In the genomic region with DNA sequence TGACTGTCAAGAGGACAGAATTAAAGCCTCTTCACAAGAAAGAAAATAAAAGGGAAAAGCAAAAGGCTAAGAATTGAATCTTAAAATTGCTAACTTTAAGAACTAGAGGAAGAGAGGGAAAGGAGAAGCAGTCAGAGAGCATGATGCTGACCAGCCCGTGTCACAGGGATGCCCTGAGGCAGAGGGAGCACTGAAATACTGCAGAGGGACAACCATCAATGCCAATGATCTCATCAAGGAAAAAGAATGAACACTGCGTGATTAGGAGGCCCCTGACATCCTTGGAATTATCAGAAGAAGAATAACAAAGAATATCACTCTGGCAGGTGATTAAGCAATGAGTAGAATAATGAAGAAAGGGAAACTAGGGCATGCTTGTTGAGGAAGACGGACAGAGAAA, we compare ENCODE assay signal across 19 cellular contexts.
A peak's percentile ranks its signal among the peaks of the same experiment; 100 is the strongest.
DNase-seq lines count a peak whose midpoint lies in the region; ATAC-seq and TF ChIP-seq lines count a peak whose summit lies in the region.
"Had no signal": no experiment of that assay in that cellular context is flagged by ENCODE, and none has a peak within 500 bp of the region (broad histone marks: within the 10 kb centered on the region; RNA-seq: fewer than 3 reads in every experiment).

No MANE protein-coding gene starts in this region.

- TF ChIP-seq EP300 in suprapubic skin (IDR thresholded peaks at IDR 0.05) = no peak

- H3K27ac Mint-ChIP-seq in mesothelial cell of epicardium = peak overlapping the region; percentile 6
- H3K27ac Mint-ChIP-seq: B cell; CD14-positive monocyte; CD4-positive, CD25-positive, alpha-beta regulatory T cell; CD8-positive, alpha-beta T cell had no signal

- H3K9me3 ChIP-seq in suprapubic skin = no peaks in the 10 kb centered on the region
- no peaks in the 10 kb centered on the region for H3K9me3 ChIP-seq in body of pancreas
- H3K9me3 ChIP-seq: A549, Caco-2 had no signal

- TF ChIP-seq CTCF in mesothelial cell of epicardium (IDR thresholded peaks at IDR 0.05; ENCODE audit: unreplicated experiment) = no peak
- TF ChIP-seq CTCF in suprapubic skin (IDR thresholded peaks at IDR 0.05) = no peak
- no peak for TF ChIP-seq CTCF in body of pancreas (IDR thresholded peaks at IDR 0.05)
- TF ChIP-seq CTCF in foreskin fibroblast (IDR thresholded peaks at IDR 0.05; ENCODE audit: low read depth, low read length) = no peak

- H3K36me3 ChIP-seq in suprapubic skin = no peaks in the 10 kb centered on the region
- H3K36me3 ChIP-seq in body of pancreas (replicated peaks in 1 of 2; ENCODE audit: insufficient read depth in 1 of 2, low read depth in 2 of 2) = no peaks in the 10 kb centered on the region
- H3K36me3 ChIP-seq: BLaER1 treated with 17β-estradiol and CSF1 and Interleukin-3, amounts not matched to agents 10 nM and 100 nM had no signal

- H3K9me3 Mint-ChIP-seq in mesothelial cell of epicardium = peaks cover 4% of the 10 kb centered on the region
- H3K9me3 Mint-ChIP-seq: CD14-positive monocyte; CD8-positive, alpha-beta T cell had no signal

- intact Hi-C loops in body of pancreas (cut with DNase I) = no loop called here

- no peak for TF ChIP-seq POLR2A in suprapubic skin (IDR thresholded peaks at IDR 0.05)
- TF ChIP-seq POLR2A in body of pancreas (IDR thresholded peaks at IDR 0.05) = no peak

- H3K27me3 ChIP-seq in suprapubic skin (no peaks in the 10 kb centered on the region), body of pancreas (no peaks in the 10 kb centered on the region)
- H3K27me3 ChIP-seq: BLaER1 treated with 17β-estradiol and CSF1 and Interleukin-3, amounts not matched to agents 10 nM and 100 nM had no signal

- WGBS in suprapubic skin = 70% methylated on average over 3 of the region's 3 CpGs
- 73 to 79% methylated on average over 3 of the region's 3 CpGs for WGBS in body of pancreas, 2 donors

- peaks cover 33% of the 10 kb centered on the region for H3K4me1 Mint-ChIP-seq in mesothelial cell of epicardium
- H3K4me1 Mint-ChIP-seq: B cell, CD14-positive monocyte had no signal

- peaks cover 2% of the 10 kb centered on the region for H3K36me3 Mint-ChIP-seq in mesothelial cell of epicardium
- H3K36me3 Mint-ChIP-seq: CD14-positive monocyte; CD4-positive, CD25-positive, alpha-beta regulatory T cell; CD8-positive, alpha-beta T cell had no signal

- H3K27me3 Mint-ChIP-seq in mesothelial cell of epicardium (ENCODE audit: low read depth) = no peaks in the 10 kb centered on the region
- H3K27me3 Mint-ChIP-seq: CD4-positive, CD25-positive, alpha-beta regulatory T cell had no signal

- no peak overlapping the region for H3K4me3 ChIP-seq in suprapubic skin
- H3K4me3 ChIP-seq in body of pancreas = no peak overlapping the region
- no peak overlapping the region for H3K4me3 ChIP-seq in foreskin fibroblast (ENCODE audit: low read depth in 1 of 2, low read length in 2 of 2)
- H3K4me3 ChIP-seq: A549; BLaER1 treated with 17β-estradiol and CSF1 and Interleukin-3, amounts not matched to agents 10 nM and 100 nM; GM12878 had no signal

- ATAC-seq in body of pancreas = no peak
- ATAC-seq: A549; CD8-positive, alpha-beta T cell; GM12878 had no signal

- H3K27ac ChIP-seq in suprapubic skin (no peak overlapping the region), body of pancreas (no peak overlapping the region)
- H3K27ac ChIP-seq: 22Rv1; A549; BLaER1 treated with 17β-estradiol and CSF1 and Interleukin-3, amounts not matched to agents 10 nM and 100 nM had no signal

- DNase-seq in ELF-1 (ENCODE audit: low read depth, low spot score) = peak; percentile 28
- peak; percentile 24 for DNase-seq in foreskin melanocyte
- DNase-seq in mesothelial cell of epicardium (ENCODE audit: low spot score in 2 of 2, unreplicated experiment in 2 of 2) = no peak
- DNase-seq in suprapubic skin (ENCODE audit: low spot score in 2 of 2) = no peak
- DNase-seq in body of pancreas = no peak
- no peak for DNase-seq in foreskin fibroblast
- DNase-seq: AML-193; Caco-2; Calu3; CD4-positive, CD25-positive, alpha-beta regulatory T cell; CD8-positive, alpha-beta T cell; DMS79 treated with DMSO at 0.1 percent for 48 hours; GDM1 had no signal

- H3K4me3 Mint-ChIP-seq in mesothelial cell of epicardium = no peak overlapping the region
- H3K4me3 Mint-ChIP-seq: B cell; CD14-positive monocyte; CD4-positive, CD25-positive, alpha-beta regulatory T cell; CD8-positive, alpha-beta T cell had no signal

- no peaks in the 10 kb centered on the region for H3K4me1 ChIP-seq in suprapubic skin
- H3K4me1 ChIP-seq in body of pancreas = no peaks in the 10 kb centered on the region
- H3K4me1 ChIP-seq: A549; BLaER1 treated with 17β-estradiol and CSF1 and Interleukin-3, amounts not matched to agents 10 nM and 100 nM; Caco-2 had no signal

Comparison
In these comparisons a context has a peak if more than half of its experiments do, and no peak if none do; other contexts are left out.
1. DNase-seq: peak in ELF-1 (single experiment) and foreskin melanocyte (single experiment); none in mesothelial cell of epicardium (0 of 2), suprapubic skin (0 of 2), body of pancreas (0 of 4) and foreskin fibroblast (0 of 2).